ENCODE assay signal across 22 cellular contexts in genomic region chr13:102460806-102461205, GRCh38. TPM values are rescaled to one million over a fixed set of nuclear protein-coding genes. Genes with fewer than 3 reads are reported as not detected.
"Had no signal": no experiment of that assay in that cellular context is flagged by ENCODE, and none has a peak within 500 bp of the region (broad histone marks: within the 10 kb centered on the region; RNA-seq: fewer than 3 reads in every experiment).

No MANE protein-coding gene starts in this region.

- H3K36me3 ChIP-seq: left lung had no signal

- H3K27ac ChIP-seq: foreskin keratinocyte, left lung had no signal

- ATAC-seq: activated CD4-positive, alpha-beta T cell treated with anti-CD3 and anti-CD28 coated beads for 36 hours; activated naive CD4-positive, alpha-beta T cell treated with anti-CD3 and anti-CD28 coated beads, Interleukin-2, amount 50 U/mL, for 72 hours; activated T-helper 17 cell treated with anti-CD3 and anti-CD28 coated beads, Interleukin-2, amount 50 U/mL, for 72 hours; left lung; natural killer cell had no signal

- H3K27me3 ChIP-seq: foreskin keratinocyte, left lung had no signal

- DNase-seq: activated B cell treated with CpG ODN at 0.5 μM for 24 hours; activated CD4-positive, alpha-beta T cell treated with anti-CD3 and anti-CD28 coated beads for 36 hours; activated CD4-positive, alpha-beta T cell treated with anti-CD3 and anti-CD28 coated beads, Interleukin-2, amount 50 U/mL, for 4 hours; activated CD8-positive, alpha-beta memory T cell treated with anti-CD3 and anti-CD28 coated beads for 24 hours; activated CD8-positive, alpha-beta memory T cell treated with anti-CD3 and anti-CD28 coated beads, Interleukin-2, amount 50 U/mL, for 4 hours; activated T-cell treated with anti-CD3 and anti-CD28 coated beads, Interleukin-2, amount 50 U/mL, for 24 hours; aorta; caudate nucleus; dermis blood vessel endothelial cell; effector CD8-positive, alpha-beta T cell; erythroblast; left lung; natural killer cell; retina; stimulated activated CD4-positive, alpha-beta T cell treated with anti-CD3 and anti-CD28 coated beads, Interleukin-4, amount 100 ng/mL, for 24 hours; stimulated activated naive CD4-positive, alpha-beta T cell treated with Interleukin-2 at 50 U/mL for 16 hours; T1000 had no signal

- H3K4me3 ChIP-seq: left lung, lung had no signal

- H3K9me3 ChIP-seq: left lung had no signal

- H3K4me1 ChIP-seq: foreskin keratinocyte, left lung had no signal

RNA-seq across cellular contexts. Expression of gene FGF14, which starts 59.0 kb away (rescaled TPM):
- total RNA-seq: activated B cell treated with CpG ODN at 0.5 μM for 24 hours; activated CD4-positive, alpha-beta T cell treated with anti-CD3 and anti-CD28 coated beads for 36 hours; activated naive CD4-positive, alpha-beta T cell treated with anti-CD3 and anti-CD28 coated beads, Interleukin-2, amount 50 U/mL, for 72 hours; activated T-helper 17 cell treated with anti-CD3 and anti-CD28 coated beads, Interleukin-2, amount 50 U/mL, for 72 hours; foreskin keratinocyte; kidney epithelial cell; natural killer cell had no signal
